Comparison of ENCODE assay signal across 18 cellular contexts in genomic region chr10:132959296-132959961, GRCh38.
"Had no signal": no experiment of that assay in that cellular context is flagged by ENCODE, and none has a peak within 500 bp of the region (broad histone marks: within the 10 kb centered on the region; RNA-seq: fewer than 3 reads in every experiment).

No MANE protein-coding gene starts in this region.

- H3K4me1 ChIP-seq: uterus had no signal

- H3K27me3 ChIP-seq: transverse colon, uterus had no signal

- H3K4me3 ChIP-seq: esophagus squamous epithelium, heart right ventricle, lower lobe of right lung, transverse colon, uterus had no signal

- H3K9me3 ChIP-seq: esophagus squamous epithelium, heart right ventricle, lower lobe of right lung, transverse colon, uterus had no signal

- H3K36me3 Mint-ChIP-seq: natural killer cell treated with Interleukin-12 subunit alpha and Interleukin-12 subunit beta and Interleukin-15 and Interleukin-18, amount 100 ng/mL, for 72 hours had no signal

- ATAC-seq: activated CD4-positive, alpha-beta T cell treated with anti-CD3 and anti-CD28 coated beads for 36 hours; activated T-cell treated with anti-CD3 and anti-CD28 coated beads, Interleukin-2, amount 50 U/mL, for 72 hours; effector memory CD8-positive, alpha-beta T cell; lower lobe of right lung; natural killer cell treated with Interleukin-12 subunit alpha and Interleukin-12 subunit beta and Interleukin-15 and Interleukin-18, amount 100 ng/mL, for 72 hours had no signal

- DNase-seq: activated CD4-positive, alpha-beta memory T cell treated with anti-CD3 and anti-CD28 coated beads, Interleukin-2, amount 10 ng/mL, durations not matched to agents 7 days and 5 days; activated CD4-positive, alpha-beta T cell treated with anti-CD3 and anti-CD28 coated beads for 36 hours; activated gamma-delta T cell treated with Interleukin-2 at 50 U/mL for 16 hours; activated naive CD8-positive, alpha-beta T cell treated with anti-CD3 and anti-CD28 coated beads for 36 hours; activated T-cell treated with anti-CD3 and anti-CD28 coated beads, Interleukin-2, amount 50 U/mL, for 72 hours; amniotic stem cell; effector memory CD8-positive, alpha-beta T cell; esophagus squamous epithelium; heart right ventricle; lower lobe of right lung; nucleus accumbens; SW 1271; transverse colon; uterus; WERI-Rb-1 had no signal

- H3K27ac Mint-ChIP-seq: activated CD4-positive, alpha-beta memory T cell treated with anti-CD3 and anti-CD28 coated beads, Interleukin-2, amount 10 ng/mL, durations not matched to agents 7 days and 5 days; activated CD4-positive, alpha-beta T cell treated with anti-CD3 and anti-CD28 coated beads for 36 hours; activated naive CD8-positive, alpha-beta T cell treated with anti-CD3 and anti-CD28 coated beads for 36 hours; activated T-cell treated with anti-CD3 and anti-CD28 coated beads, Interleukin-2, amount 50 U/mL, for 72 hours; effector memory CD8-positive, alpha-beta T cell; natural killer cell treated with Interleukin-12 subunit alpha and Interleukin-12 subunit beta and Interleukin-15 and Interleukin-18, amount 100 ng/mL, for 72 hours; progenitor cell of endocrine pancreas; stimulated activated naive CD8-positive, alpha-beta T cell treated with anti-CD3 and anti-CD28 coated beads, Interleukin-15, Interleukin-2, amounts not matched to agents 100 ng/mL and 50 ng/mL, for 24 hours had no signal

- H3K27me3 Mint-ChIP-seq: activated CD4-positive, alpha-beta memory T cell treated with anti-CD3 and anti-CD28 coated beads, Interleukin-2, amount 10 ng/mL, durations not matched to agents 7 days and 5 days had no signal

- H3K9me3 Mint-ChIP-seq: activated CD4-positive, alpha-beta memory T cell treated with anti-CD3 and anti-CD28 coated beads, Interleukin-2, amount 10 ng/mL, durations not matched to agents 7 days and 5 days; activated naive CD8-positive, alpha-beta T cell treated with anti-CD3 and anti-CD28 coated beads for 36 hours; effector memory CD8-positive, alpha-beta T cell; natural killer cell treated with Interleukin-12 subunit alpha and Interleukin-12 subunit beta and Interleukin-15 and Interleukin-18, amount 100 ng/mL, for 72 hours; stimulated activated naive CD8-positive, alpha-beta T cell treated with anti-CD3 and anti-CD28 coated beads, Interleukin-15, Interleukin-2, amounts not matched to agents 100 ng/mL and 50 ng/mL, for 24 hours had no signal

- H3K27ac ChIP-seq: lower lobe of right lung, transverse colon, uterus, WERI-Rb-1 had no signal

- H3K36me3 ChIP-seq: esophagus squamous epithelium, heart right ventricle, lower lobe of right lung, transverse colon, uterus, WERI-Rb-1 had no signal

- H3K4me3 Mint-ChIP-seq: activated CD4-positive, alpha-beta memory T cell treated with anti-CD3 and anti-CD28 coated beads, Interleukin-2, amount 10 ng/mL, durations not matched to agents 7 days and 5 days; activated CD4-positive, alpha-beta T cell treated with anti-CD3 and anti-CD28 coated beads for 36 hours; activated naive CD8-positive, alpha-beta T cell treated with anti-CD3 and anti-CD28 coated beads for 36 hours; activated T-cell treated with anti-CD3 and anti-CD28 coated beads, Interleukin-2, amount 50 U/mL, for 72 hours; effector memory CD8-positive, alpha-beta T cell; natural killer cell treated with Interleukin-12 subunit alpha and Interleukin-12 subunit beta and Interleukin-15 and Interleukin-18, amount 100 ng/mL, for 72 hours; stimulated activated naive CD8-positive, alpha-beta T cell treated with anti-CD3 and anti-CD28 coated beads, Interleukin-15, Interleukin-2, amounts not matched to agents 100 ng/mL and 50 ng/mL, for 24 hours had no signal
